Comparison of ENCODE assay signal across 1 cellular context in the genomic region with DNA sequence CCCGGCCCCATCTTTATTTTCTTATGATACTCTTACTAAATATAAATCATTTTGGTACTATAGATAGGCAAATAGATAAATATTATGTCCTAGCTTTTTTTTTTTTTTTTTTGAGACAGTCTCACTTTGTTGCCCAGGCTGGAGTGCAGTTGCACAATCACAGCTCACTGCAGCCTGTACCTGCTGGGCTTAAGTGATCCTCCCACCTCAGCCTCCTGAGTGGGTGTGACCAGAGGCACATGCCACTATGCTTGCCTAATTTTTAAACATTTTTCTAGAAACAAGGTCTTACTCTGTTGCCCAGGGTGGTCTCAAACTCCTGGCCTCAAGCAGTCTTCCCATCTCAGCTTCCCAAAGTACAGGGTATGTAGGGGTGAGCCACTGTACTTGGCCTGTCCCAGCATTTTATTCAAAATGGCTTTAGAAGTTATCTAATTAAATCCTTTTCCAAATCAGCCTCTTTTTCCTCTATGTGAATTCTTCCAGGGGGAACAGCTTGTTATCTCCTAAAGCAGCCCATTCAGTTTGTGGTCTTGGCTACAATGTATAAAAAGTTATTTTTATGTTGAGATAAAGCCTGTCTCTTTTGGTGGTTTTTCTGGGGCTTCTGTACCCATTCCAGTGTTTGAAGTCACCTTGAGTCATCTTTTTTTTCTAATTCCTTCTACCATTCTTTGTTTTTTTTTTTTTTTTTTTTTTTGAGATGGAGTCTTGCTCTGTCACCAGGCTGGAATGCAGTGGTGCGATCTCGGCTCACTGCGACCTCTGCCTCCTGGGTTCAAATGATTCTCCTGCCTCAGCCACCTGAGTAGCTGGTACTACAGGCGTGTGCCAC.
TF ChIP-seq lines count a peak whose summit lies in the region.

No MANE protein-coding gene starts in this region.

TF ChIP-seq in SK-N-SH treated with all-trans-retinoic acid at 6 μM for 48 hours, 23 proteins besides CTCF, POLR2A, EP300 and RAD21 (continued from another document):
- TF ChIP-seq, protein P1, sequence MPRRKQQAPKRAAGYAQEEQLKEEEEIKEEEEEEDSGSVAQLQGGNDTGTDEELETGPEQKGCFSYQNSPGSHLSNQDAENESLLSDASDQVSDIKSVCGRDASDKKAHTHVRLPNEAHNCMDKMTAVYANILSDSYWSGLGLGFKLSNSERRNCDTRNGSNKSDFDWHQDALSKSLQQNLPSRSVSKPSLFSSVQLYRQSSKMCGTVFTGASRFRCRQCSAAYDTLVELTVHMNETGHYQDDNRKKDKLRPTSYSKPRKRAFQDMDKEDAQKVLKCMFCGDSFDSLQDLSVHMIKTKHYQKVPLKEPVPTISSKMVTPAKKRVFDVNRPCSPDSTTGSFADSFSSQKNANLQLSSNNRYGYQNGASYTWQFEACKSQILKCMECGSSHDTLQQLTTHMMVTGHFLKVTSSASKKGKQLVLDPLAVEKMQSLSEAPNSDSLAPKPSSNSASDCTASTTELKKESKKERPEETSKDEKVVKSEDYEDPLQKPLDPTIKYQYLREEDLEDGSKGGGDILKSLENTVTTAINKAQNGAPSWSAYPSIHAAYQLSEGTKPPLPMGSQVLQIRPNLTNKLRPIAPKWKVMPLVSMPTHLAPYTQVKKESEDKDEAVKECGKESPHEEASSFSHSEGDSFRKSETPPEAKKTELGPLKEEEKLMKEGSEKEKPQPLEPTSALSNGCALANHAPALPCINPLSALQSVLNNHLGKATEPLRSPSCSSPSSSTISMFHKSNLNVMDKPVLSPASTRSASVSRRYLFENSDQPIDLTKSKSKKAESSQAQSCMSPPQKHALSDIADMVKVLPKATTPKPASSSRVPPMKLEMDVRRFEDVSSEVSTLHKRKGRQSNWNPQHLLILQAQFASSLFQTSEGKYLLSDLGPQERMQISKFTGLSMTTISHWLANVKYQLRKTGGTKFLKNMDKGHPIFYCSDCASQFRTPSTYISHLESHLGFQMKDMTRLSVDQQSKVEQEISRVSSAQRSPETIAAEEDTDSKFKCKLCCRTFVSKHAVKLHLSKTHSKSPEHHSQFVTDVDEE (CRISPR knock-in tag; IDR thresholded peaks at IDR 0.05), result no peak
